15 cellular contexts compared by ENCODE assay signal in the genomic region with DNA sequence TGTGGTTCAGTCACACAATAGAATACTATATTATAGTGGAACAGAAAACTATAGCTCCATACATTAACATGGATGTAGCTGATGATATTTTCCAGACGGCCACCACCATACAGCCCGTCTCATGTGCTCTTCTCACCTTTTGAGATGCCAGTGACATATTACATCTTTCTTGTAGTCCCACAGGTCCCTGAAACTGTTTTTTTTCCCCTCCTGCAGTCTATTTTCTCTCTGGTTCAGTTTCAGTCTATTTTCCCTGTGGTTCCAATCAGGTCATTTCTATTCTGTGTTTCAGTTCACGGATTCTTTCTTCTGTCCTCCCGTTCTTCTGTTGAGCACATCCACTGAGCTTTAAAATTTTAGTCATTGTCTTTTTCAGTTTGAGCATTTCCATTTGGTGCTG.
DNase-seq lines count a peak whose midpoint lies in the region; ATAC-seq and TF ChIP-seq lines count a peak whose summit lies in the region.
"Had no signal": no experiment of that assay in that cellular context is flagged by ENCODE, and none has a peak within 500 bp of the region (broad histone marks: within the 10 kb centered on the region; RNA-seq: fewer than 3 reads in every experiment).

No MANE protein-coding gene starts in this region.

- ATAC-seq in GM19351 (IDR thresholded peaks at IDR 0.05; ENCODE audit: unreplicated experiment) (peak; percentile 49), HG02759 (IDR thresholded peaks at IDR 0.05; ENCODE audit: unreplicated experiment) (peak; percentile 57), HG03439 (IDR thresholded peaks at IDR 0.05; ENCODE audit: unreplicated experiment) (peak; percentile 58), GM18867 (IDR thresholded peaks at IDR 0.05; ENCODE audit: unreplicated experiment) (no peak)
- ATAC-seq: GM23338; stimulated activated effector memory CD8-positive, alpha-beta T cell treated with anti-CD3 and anti-CD28 coated beads, Interleukin-12 subunit alpha, Interleukin-12 subunit beta, amount 100 ng/mL, for 72 hours had no signal

- CTCF ChIA-PET in activated CD4-positive, alpha-beta T cell treated with anti-CD3 and anti-CD28 coated beads, Interleukin-2, amount 10 ng/mL, durations not matched to agents 7 days and 5 days (lab: Charles Lee), result interaction anchor here (1.9 kb wide), 1 partner anchor 10 kb away, joined by 5 read pairs; no protein-coding TSS in a partner anchor

- H3K27me3 ChIP-seq in DOHH2 (ENCODE audit: control insufficient read depth, low read length), result peaks cover 3% of the 10 kb centered on the region; the same call in 1 of the 2 replicates

- H4K20me1 ChIP-seq in DOHH2 (ENCODE audit: control insufficient read depth, insufficient read depth, low read depth, low read length), result no peaks in the 10 kb centered on the region

- H3K27me3 Mint-ChIP-seq in endothelial cell (ENCODE audit: unreplicated experiment), result peaks cover 1% of the 10 kb centered on the region
- peaks cover 16% of the 10 kb centered on the region for H3K27me3 Mint-ChIP-seq in activated CD4-positive, alpha-beta T cell treated with anti-CD3 and anti-CD28 coated beads, Interleukin-2, amount 10 ng/mL, durations not matched to agents 7 days and 5 days

- no peak overlapping the region for H3K27ac ChIP-seq in DOHH2 (ENCODE audit: low read depth, low read length)
- H3K27ac ChIP-seq: SK-N-MC had no signal

- no peaks in the 10 kb centered on the region for H3K9me2 ChIP-seq in DOHH2 (replicated peaks; ENCODE audit: control insufficient read depth, low read length)

- no peaks in the 10 kb centered on the region for H3K79me2 ChIP-seq in DOHH2 (ENCODE audit: control insufficient read depth, low read length)

- H3K9me3 Mint-ChIP-seq in endothelial cell (ENCODE audit: unreplicated experiment), result no peaks in the 10 kb centered on the region
- no peaks in the 10 kb centered on the region for H3K9me3 Mint-ChIP-seq in activated CD4-positive, alpha-beta T cell treated with anti-CD3 and anti-CD28 coated beads, Interleukin-2, amount 10 ng/mL, durations not matched to agents 7 days and 5 days
- H3K9me3 Mint-ChIP-seq: GM23338; mesothelial cell of epicardium; stimulated activated effector memory CD8-positive, alpha-beta T cell treated with anti-CD3 and anti-CD28 coated beads, Interleukin-12 subunit alpha, Interleukin-12 subunit beta, amount 100 ng/mL, for 72 hours had no signal

- H3K36me3 Mint-ChIP-seq in endothelial cell (ENCODE audit: low read depth, unreplicated experiment), result peaks cover 3% of the 10 kb centered on the region
- H3K36me3 Mint-ChIP-seq in activated CD4-positive, alpha-beta T cell treated with anti-CD3 and anti-CD28 coated beads, Interleukin-2, amount 10 ng/mL, durations not matched to agents 7 days and 5 days (ENCODE audit: low read depth), result peaks cover 2% of the 10 kb centered on the region
- H3K36me3 Mint-ChIP-seq: mesothelial cell of epicardium; stimulated activated effector memory CD8-positive, alpha-beta T cell treated with anti-CD3 and anti-CD28 coated beads, Interleukin-12 subunit alpha, Interleukin-12 subunit beta, amount 100 ng/mL, for 72 hours had no signal

- peak overlapping the region; percentile 19 for H3K4me2 ChIP-seq in DOHH2 (ENCODE audit: low read length)
- H3K4me2 ChIP-seq: GM23338 had no signal

- no peak overlapping the region for H3K27ac Mint-ChIP-seq in endothelial cell (ENCODE audit: unreplicated experiment)
- no peak overlapping the region for H3K27ac Mint-ChIP-seq in activated CD4-positive, alpha-beta T cell treated with anti-CD3 and anti-CD28 coated beads, Interleukin-2, amount 10 ng/mL, durations not matched to agents 7 days and 5 days
- H3K27ac Mint-ChIP-seq: GM23338; mesothelial cell of epicardium; stimulated activated effector memory CD8-positive, alpha-beta T cell treated with anti-CD3 and anti-CD28 coated beads, Interleukin-12 subunit alpha, Interleukin-12 subunit beta, amount 100 ng/mL, for 72 hours had no signal

- POLR2A ChIA-PET in activated CD4-positive, alpha-beta T cell treated with anti-CD3 and anti-CD28 coated beads, Interleukin-2, amount 10 ng/mL, durations not matched to agents 7 days and 5 days (lab: Charles Lee), result interaction anchor here (0.7 kb wide), 1 partner anchor 726 kb away, joined by 5 read pairs; no protein-coding TSS in a partner anchor

- H3F3A ChIP-seq in DOHH2 (ENCODE audit: control insufficient read depth, insufficient read depth), result peaks cover 3% of the 10 kb centered on the region; the same call in 1 of the 2 replicates

- no peaks in the 10 kb centered on the region for H3K4me1 Mint-ChIP-seq in endothelial cell (ENCODE audit: unreplicated experiment)
- peaks cover 8% of the 10 kb centered on the region for H3K4me1 Mint-ChIP-seq in activated CD4-positive, alpha-beta T cell treated with anti-CD3 and anti-CD28 coated beads, Interleukin-2, amount 10 ng/mL, durations not matched to agents 7 days and 5 days
- H3K4me1 Mint-ChIP-seq: GM23338, mesothelial cell of epicardium had no signal

- no peak for TF ChIP-seq CTCF in DOHH2 (IDR thresholded peaks at IDR 0.05; ENCODE audit: low read depth, low read length, poor library complexity, severe bottlenecking)
- TF ChIP-seq CTCF in endothelial cell (IDR thresholded peaks at IDR 0.05; ENCODE audit: unreplicated experiment), result no peak

- H3K36me3 ChIP-seq in DOHH2 (ENCODE audit: control insufficient read depth, low read length), result no peaks in the 10 kb centered on the region

- DNase-seq in endothelial cell (ENCODE audit: low spot score) (no peak), NCI-H1417 (lab: John Stamatoyannopoulos, UW) (no peak)
- no peak for DNase-seq in activated CD4-positive, alpha-beta T cell treated with anti-CD3 and anti-CD28 coated beads, Interleukin-2, amount 10 ng/mL, durations not matched to agents 7 days and 5 days
- DNase-seq: 8988T, NCI-H2171, trophoblast cell had no signal

- H3K4me3 Mint-ChIP-seq in endothelial cell (ENCODE audit: unreplicated experiment), result no peak overlapping the region
- no peak overlapping the region for H3K4me3 Mint-ChIP-seq in activated CD4-positive, alpha-beta T cell treated with anti-CD3 and anti-CD28 coated beads, Interleukin-2, amount 10 ng/mL, durations not matched to agents 7 days and 5 days
- H3K4me3 Mint-ChIP-seq: GM23338; mesothelial cell of epicardium; stimulated activated effector memory CD8-positive, alpha-beta T cell treated with anti-CD3 and anti-CD28 coated beads, Interleukin-12 subunit alpha, Interleukin-12 subunit beta, amount 100 ng/mL, for 72 hours had no signal

- no peaks in the 10 kb centered on the region for H3K9me3 ChIP-seq in DOHH2 (ENCODE audit: control insufficient read depth, insufficient read depth, low read length)

- H3K4me1 ChIP-seq in DOHH2 (ENCODE audit: control insufficient read depth, low read length), result peaks cover 20% of the 10 kb centered on the region

- H3K4me3 ChIP-seq in DOHH2 (ENCODE audit: low read length), result peak overlapping the region; percentile 1; the same call in 1 of the 2 replicates
- H3K4me3 ChIP-seq: GM23338, SK-N-MC had no signal
